In genomic region chr13:18824678-18825077, GRCh38 we compare ENCODE assay signal across 7 cellular contexts.
DNase-seq lines count a peak whose midpoint lies in the region; FAIRE-seq and TF ChIP-seq lines count a peak whose summit lies in the region.
"Not testable (repeated sequence)": the region's sequence is repeated elsewhere in the genome, so short reads cannot be mapped to it uniquely, and the experiment has no call there.

No MANE protein-coding gene starts in this region.

- DNase-seq in HT-29 (ENCODE audit: low spot score) (peak; percentile 5), LoVo (ENCODE audit: low spot score) (peak; percentile 20), OCI-M1 (lab: John Stamatoyannopoulos, UW) (peak; percentile 88), WERI-Rb-1 (peak; percentile 20), bronchial epithelial cell (ENCODE audit: low read depth) (peak; percentile 4), inferior parietal cortex (ENCODE audit: extremely low spot score) (peak; percentile 3)

- H3K36me3 ChIP-seq in WERI-Rb-1; bronchial epithelial cell (ENCODE audit: control insufficient read depth, insufficient read depth, low read length): not testable (repeated sequence)

- peak; percentile 33 for FAIRE-seq in G401.6 (lab: Jason Lieb, UNC)
- FAIRE-seq in bronchial epithelial cell (lab: Jason Lieb, UNC), result not testable (repeated sequence)

- TF ChIP-seq CTCF in WERI-Rb-1 (IDR thresholded peaks at IDR 0.05; ENCODE audit: low read depth, low read length); bronchial epithelial cell (IDR thresholded peaks at IDR 0.05; ENCODE audit: insufficient read depth, low read length, severe bottlenecking): not testable (repeated sequence)

- H3K4me3 ChIP-seq in WERI-Rb-1 (ENCODE audit: low read depth, low read length); bronchial epithelial cell (ENCODE audit: low read depth, low read length): not testable (repeated sequence)

- H3K27me3 ChIP-seq in WERI-Rb-1 (ENCODE audit: insufficient read depth, low read depth, severe bottlenecking); bronchial epithelial cell (ENCODE audit: control insufficient read depth, insufficient read depth, low read length): not testable (repeated sequence)

- H3K9me3 ChIP-seq in WERI-Rb-1 (ENCODE audit: severe bottlenecking), result not testable (repeated sequence)

- not testable (repeated sequence) for H3K27ac ChIP-seq in WERI-Rb-1

Comparison
In these comparisons a context has a peak if more than half of its experiments do, and no peak if none do; other contexts are left out.
1. DNase-seq: peak in every context shown above with its lines; median percentile 88 in OCI-M1; 20 in LoVo; 20 in WERI-Rb-1; 5 in HT-29; 4 in bronchial epithelial cell; 3 in inferior parietal cortex.